In the genomic region with DNA sequence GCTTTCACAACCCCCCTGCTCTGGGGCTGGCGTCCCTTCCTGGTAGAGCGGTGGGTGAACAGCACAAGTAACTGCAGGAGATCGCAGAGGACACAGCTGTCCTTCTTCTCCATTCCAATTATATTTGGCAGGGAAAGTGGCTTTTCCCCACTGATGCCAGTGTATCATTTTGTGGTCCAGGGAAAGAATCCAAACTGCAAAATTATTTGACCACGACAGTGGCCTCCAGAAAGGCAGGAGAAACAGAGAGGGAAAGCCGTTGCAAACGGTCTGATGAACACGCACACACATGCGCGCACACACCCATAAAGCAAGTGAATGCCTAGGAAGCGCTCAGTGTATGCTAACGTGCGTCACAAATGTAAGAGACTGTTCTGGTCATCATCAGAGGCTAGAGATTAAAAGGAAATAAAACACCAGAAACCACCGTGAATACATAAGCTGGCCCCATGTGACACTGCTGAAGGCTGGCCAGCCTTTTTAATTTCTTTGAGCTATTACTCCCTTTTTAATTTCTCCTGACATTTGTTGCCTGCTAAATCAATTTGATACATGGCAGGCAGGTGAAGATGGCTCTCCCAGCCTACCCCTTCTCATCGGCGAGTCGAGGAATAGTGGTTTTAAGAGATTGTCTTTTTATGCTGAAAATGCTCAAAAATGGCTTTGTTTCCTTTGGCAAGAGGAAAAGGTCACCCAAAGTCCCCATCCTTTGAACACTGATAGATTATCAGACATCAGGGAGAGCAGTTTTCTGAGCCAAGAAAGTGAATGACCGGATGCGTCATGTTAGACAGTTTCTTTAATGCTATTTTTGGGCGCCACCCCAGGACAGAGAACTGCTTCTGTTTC, we compare ENCODE assay signal across 25 cellular contexts. TPM values are rescaled to one million over a fixed set of nuclear protein-coding genes. Genes with fewer than 3 reads are reported as not detected.
DNase-seq lines count a peak whose midpoint lies in the region; ATAC-seq and TF ChIP-seq lines count a peak whose summit lies in the region.
"Had no signal": no experiment of that assay in that cellular context is flagged by ENCODE, and none has a peak within 500 bp of the region (broad histone marks: within the 10 kb centered on the region; RNA-seq: fewer than 3 reads in every experiment).

No MANE protein-coding gene starts in this region.

- in situ Hi-C loops in G401 (cut with HindIII; ENCODE audit: low sequenced_read_pairs) = no loop called here

- ATAC-seq in HG02870 (IDR thresholded peaks at IDR 0.05; ENCODE audit: unreplicated experiment) (no peak), omental fat pad (ENCODE audit: low FRiP score) (no peak), HG02840 (IDR thresholded peaks at IDR 0.05; ENCODE audit: low FRiP score, unreplicated experiment) (no peak)
- ATAC-seq: activated T-cell treated with anti-CD3 and anti-CD28 coated beads, Interleukin-2, amount 50 U/mL, for 72 hours; psoas muscle had no signal

- DNase-seq in G401 (ENCODE audit: low spot score) (peak; percentile 70), NCI-H748 treated with DMSO at 0.1 percent for 48 hours (lab: John Stamatoyannopoulos, UW) (peak; percentile 8), cerebellum (ENCODE audit: low spot score) (peak; percentile 30), myocyte (ENCODE audit: low read depth) (peak; percentile 61), omental fat pad (ENCODE audit: low spot score) (no peak), 8988T (no peak)
- DNase-seq: ACHN; activated naive CD4-positive, alpha-beta T cell; activated T-cell treated with anti-CD3 and anti-CD28 coated beads, Interleukin-2, amount 50 U/mL, for 72 hours; brain microvascular endothelial cell; effector memory CD4-positive, alpha-beta T cell; erythroblast; GDM1; H7; KG1; mesenchymal stem cell; NCI-H146; NCI-H2107; psoas muscle; stimulated activated CD8-positive, alpha-beta memory T cell treated with anti-CD3 and anti-CD28 coated beads, Interleukin-4, amount 100 ng/mL, for 48 hours; stomach; SW 1271; T1000 had no signal

- TF ChIP-seq CTCF in omental fat pad (IDR thresholded peaks at IDR 0.05) = no peak

RNA-seq across cellular contexts. Expression of a gene that starts 54.2 kb away (rescaled TPM):
- 1.3 and 5.4 TPM in 2 replicates for total RNA-seq in G401 (2014; rRNA removed; shearing (Covaris generic))
- total RNA-seq in cerebellum (12.0 TPM), myocyte (26.1 and 33.6 TPM in 2 replicates), omental fat pad (10 to 100 TPM; 24.9 to 49.8 (median 27.9) TPM)
- 42.1 TPM for polyA plus RNA-seq in myocyte (2012)

Comparison
In these comparisons a context has a peak if more than half of its experiments do, and no peak if none do; other contexts are left out.
1. DNase-seq: peak in G401 (single experiment), NCI-H748 treated with DMSO at 0.1 percent for 48 hours (single experiment), cerebellum (single experiment) and myocyte (single experiment); none in omental fat pad (single experiment) and 8988T (single experiment).